ENCODE assay signal across 18 cellular contexts in genomic region chr6:16728513-16729182, GRCh38. TPM values are rescaled to one million over a fixed set of nuclear protein-coding genes. Genes with fewer than 3 reads are reported as not detected.
DNase-seq lines count a peak whose midpoint lies in the region; ATAC-seq and TF ChIP-seq lines count a peak whose summit lies in the region.
"Had no signal": no experiment of that assay in that cellular context is flagged by ENCODE, and none has a peak within 500 bp of the region (broad histone marks: within the 10 kb centered on the region; RNA-seq: fewer than 3 reads in every experiment).

No MANE protein-coding gene starts in this region.

- H3K27me3 ChIP-seq in HL-60 (ENCODE audit: insufficient read depth, poor library complexity, severe bottlenecking) (no peaks in the 10 kb centered on the region), brain microvascular endothelial cell (replicated peaks) (no peaks in the 10 kb centered on the region), sigmoid colon (no peaks in the 10 kb centered on the region)
- H3K27me3 ChIP-seq: breast epithelium had no signal

- no peaks in the 10 kb centered on the region for H3K9me3 Mint-ChIP-seq in T-helper 1 cell treated with Interleukin-12 subunit alpha and Interleukin-12 subunit beta and Interleukin-4 antibody, amounts not matched to agents 30 μg/mL and 1 μg/mL, for 36 hours
- H3K9me3 Mint-ChIP-seq: endodermal cell, H9 had no signal

- in situ Hi-C loops in brain microvascular endothelial cell (cut with HindIII; ENCODE audit: low pct_ligation_motif_present, low sequenced_read_pairs) = no loop called here

- no peak for ATAC-seq in GM21717 (IDR thresholded peaks at IDR 0.05; ENCODE audit: unreplicated experiment)
- ATAC-seq: K562 had no signal

- H3K27ac Mint-ChIP-seq in T-helper 1 cell treated with Interleukin-12 subunit alpha and Interleukin-12 subunit beta and Interleukin-4 antibody, amounts not matched to agents 30 μg/mL and 1 μg/mL, for 36 hours = peak overlapping the region; percentile 76

- peaks cover 69% of the 10 kb centered on the region for H3K4me1 Mint-ChIP-seq in T-helper 1 cell treated with Interleukin-12 subunit alpha and Interleukin-12 subunit beta and Interleukin-4 antibody, amounts not matched to agents 30 μg/mL and 1 μg/mL, for 36 hours (ENCODE audit: low read depth)

- no peaks in the 10 kb centered on the region for H3K9me3 ChIP-seq in sigmoid colon
- H3K9me3 ChIP-seq: breast epithelium had no signal

- peaks cover 34% of the 10 kb centered on the region for H3K36me3 Mint-ChIP-seq in T-helper 1 cell treated with Interleukin-12 subunit alpha and Interleukin-12 subunit beta and Interleukin-4 antibody, amounts not matched to agents 30 μg/mL and 1 μg/mL, for 36 hours (ENCODE audit: low read depth)

- WGBS in sigmoid colon, 2 donors = 83 to 88% methylated on average over 6 of the region's 6 CpGs

- H3K36me3 ChIP-seq in brain microvascular endothelial cell (replicated peaks) = no peaks in the 10 kb centered on the region
- no peaks in the 10 kb centered on the region for H3K36me3 ChIP-seq in sigmoid colon
- H3K36me3 ChIP-seq: breast epithelium had no signal

- intact Hi-C loops in sigmoid colon (cut with DNase I) = no loop called here

- H3K4me3 ChIP-seq in HL-60 (replicated peaks; ENCODE audit: insufficient read depth, low read length) (no peak overlapping the region; the same call in 1 of the 2 replicates), brain microvascular endothelial cell (ENCODE audit: low read depth, low read length) (no peak overlapping the region), sigmoid colon (no peak overlapping the region)
- H3K4me3 ChIP-seq: breast epithelium, K562, lung had no signal

- TF ChIP-seq CTCF in HL-60 (IDR thresholded peaks at IDR 0.05; ENCODE audit: insufficient read depth, low read length) (no peak), brain microvascular endothelial cell (IDR thresholded peaks at IDR 0.05; ENCODE audit: low read depth, low read length, missing control alignments) (no peak), sigmoid colon (IDR thresholded peaks at IDR 0.05) (no peak)

- no peaks in the 10 kb centered on the region for H3K27me3 Mint-ChIP-seq in T-helper 1 cell treated with Interleukin-12 subunit alpha and Interleukin-12 subunit beta and Interleukin-4 antibody, amounts not matched to agents 30 μg/mL and 1 μg/mL, for 36 hours (ENCODE audit: low read depth)

- TF ChIP-seq EP300 in sigmoid colon (IDR thresholded peaks at IDR 0.05) = no peak

- H3K4me1 ChIP-seq in sigmoid colon = peaks cover 0 to 82% (median 63%) of the 10 kb centered on the region in 4 donors

- no peak for TF ChIP-seq POLR2A in sigmoid colon (IDR thresholded peaks at IDR 0.05)

- peak overlapping the region; percentile 12 for H3K4me3 Mint-ChIP-seq in T-helper 1 cell treated with Interleukin-12 subunit alpha and Interleukin-12 subunit beta and Interleukin-4 antibody, amounts not matched to agents 30 μg/mL and 1 μg/mL, for 36 hours
- H3K4me3 Mint-ChIP-seq: endodermal cell, H9 had no signal

- H3K27ac ChIP-seq in HL-60 (replicated peaks) (peak overlapping the region; percentile 86), brain microvascular endothelial cell (peak overlapping the region; percentile 53), sigmoid colon (peak overlapping the region in 3 of 4 donors; percentile 52 to 68 (median 58))
- H3K27ac ChIP-seq: 22Rv1, breast epithelium had no signal

- no peak for DNase-seq in T-helper 1 cell
- DNase-seq in HL-60 (ENCODE audit: low read depth in 1 of 2, low spot score in 1 of 2) = no peak
- no peak for DNase-seq in brain microvascular endothelial cell
- DNase-seq in sigmoid colon = no peak
- no peak for DNase-seq in stimulated activated CD4-positive, alpha-beta T cell treated with anti-CD3 and anti-CD28 coated beads, Interleukin-4, amount 100 ng/mL, for 24 hours
- no peak for DNase-seq in amygdala (lab: John Stamatoyannopoulos, UW)
- DNase-seq: activated naive CD4-positive, alpha-beta T cell treated with Interleukin-2 at 50 U/mL for 16 hours; foreskin fibroblast; H9; NCI-H1092 treated with DMSO at 0.1 percent for 48 hours; stimulated activated naive CD4-positive, alpha-beta T cell treated with Interleukin-2 at 50 U/mL for 16 hours had no signal

RNA-seq across cellular contexts. Expression of gene ATXN1, which starts 32.6 kb away (rescaled TPM):
- 10 to 100 TPM; 37.7 to 95.3 (median 59.9) TPM for total RNA-seq in sigmoid colon
- polyA plus RNA-seq in sigmoid colon = 1 to 10 TPM; 4.8 to 8.6 (median 7.2) TPM
